In genomic region chr14:81562818-81563217, GRCh38 we compare ENCODE assay signal across 18 cellular contexts. TPM values are rescaled to one million over a fixed set of nuclear protein-coding genes. Genes with fewer than 3 reads are reported as not detected.
DNase-seq lines count a peak whose midpoint lies in the region; ATAC-seq, FAIRE-seq and TF ChIP-seq lines count a peak whose summit lies in the region.
"Had no signal": no experiment of that assay in that cellular context is flagged by ENCODE, and none has a peak within 500 bp of the region (broad histone marks: within the 10 kb centered on the region; RNA-seq: fewer than 3 reads in every experiment).

No MANE protein-coding gene starts in this region.

- H2AFZ ChIP-seq in SK-N-SH (ENCODE audit: low read depth): no peak overlapping the region

- H4K20me1 ChIP-seq in SK-N-SH (ENCODE audit: insufficient read depth): no peaks in the 10 kb centered on the region

- no peak for TF ChIP-seq POLR2A in esophagus muscularis mucosa (IDR thresholded peaks at IDR 0.05; ENCODE audit: low read depth)

- H3K27ac ChIP-seq in SK-N-SH (ENCODE audit: low read depth in 2 of 2, low read length in 1 of 2) (no peak overlapping the region), esophagus muscularis mucosa (replicated peaks in 1 of 4) (no peak overlapping the region)
- H3K27ac ChIP-seq: SJCRH30 had no signal

- TF ChIP-seq RAD21 in SK-N-SH (IDR thresholded peaks at IDR 0.05; ENCODE audit: low read length): no peak

- intact Hi-C loops in esophagus muscularis mucosa (cut with DNase I): no loop called here

- H3K9me3 ChIP-seq in SK-N-SH (no peaks in the 10 kb centered on the region), esophagus muscularis mucosa (no peaks in the 10 kb centered on the region)
- H3K9me3 ChIP-seq: SJCRH30 had no signal

- no peaks in the 10 kb centered on the region; a peak in 1 of 4 replicates for H3K4me1 ChIP-seq in SK-N-SH (ENCODE audit: control insufficient read depth in 1 of 2, insufficient read depth in 2 of 2, low read depth in 1 of 2, low read length in 1 of 2)
- no peaks in the 10 kb centered on the region for H3K4me1 ChIP-seq in esophagus muscularis mucosa
- H3K4me1 ChIP-seq: SJCRH30 had no signal

- TF ChIP-seq EP300 in SK-N-SH (IDR thresholded peaks at IDR 0.05; ENCODE audit: borderline replicate concordance in 1 of 2, low read depth in 1 of 2, low read length in 1 of 2): no peak
- TF ChIP-seq EP300 in esophagus muscularis mucosa (IDR thresholded peaks at IDR 0.05): no peak

- TF ChIP-seq CTCF in SK-N-SH (IDR thresholded peaks at IDR 0.05): no peak
- TF ChIP-seq CTCF in bronchial epithelial cell (IDR thresholded peaks at IDR 0.05; ENCODE audit: insufficient read depth, low read length, severe bottlenecking): no peak
- TF ChIP-seq CTCF in esophagus muscularis mucosa (IDR thresholded peaks at IDR 0.05): no peak

- no peaks in the 10 kb centered on the region for H3F3A ChIP-seq in SK-N-SH (replicated peaks; ENCODE audit: insufficient read depth)

- ATAC-seq in SK-N-SH treated with all-trans-retinoic acid at 6 μM for 48 hours: no peak
- ATAC-seq: PC-3 had no signal

- H3K36me3 ChIP-seq in SK-N-SH (replicated peaks in 1 of 2; ENCODE audit: control insufficient read depth in 1 of 2, insufficient read depth in 2 of 2, low read length in 1 of 2) (no peaks in the 10 kb centered on the region), bronchial epithelial cell (ENCODE audit: control insufficient read depth, insufficient read depth, low read length) (no peaks in the 10 kb centered on the region), esophagus muscularis mucosa (no peaks in the 10 kb centered on the region)
- H3K36me3 ChIP-seq: SJCRH30 had no signal

- no peak overlapping the region for H3K9ac ChIP-seq in SK-N-SH

- WGBS in SK-N-SH (ENCODE audit: low lambda C conversion rate): 0% methylated on average over 2 of the region's 2 CpGs
- 64% methylated on average over 2 of the region's 2 CpGs for WGBS in esophagus muscularis mucosa

- CTCF ChIA-PET in SK-N-SH (lab: Yijun Ruan, JAX): no interaction called here

- H3K4me3 ChIP-seq in SK-N-SH (ENCODE audit: low read depth in 2 of 2, low read length in 1 of 2): peak overlapping the region in 1 of 2 experiments; percentile 25; a peak in 2 of 4 replicates
- no peak overlapping the region for H3K4me3 ChIP-seq in bronchial epithelial cell (ENCODE audit: low read depth, low read length)
- H3K4me3 ChIP-seq in esophagus muscularis mucosa: no peak overlapping the region
- H3K4me3 ChIP-seq: SJCRH30 had no signal

- FAIRE-seq in bronchial epithelial cell (lab: Jason Lieb, UNC) (peak; percentile 40), urothelium cell line (lab: Jason Lieb, UNC) (peak; percentile 56)

- H3K79me2 ChIP-seq in SK-N-SH (ENCODE audit: insufficient read depth): no peaks in the 10 kb centered on the region

- H3K4me2 ChIP-seq in SK-N-SH: peak overlapping the region; percentile 49

- H3K27me3 ChIP-seq in SK-N-SH (ENCODE audit: insufficient read depth) (no peaks in the 10 kb centered on the region; the same call in 1 of the 2 replicates), bronchial epithelial cell (ENCODE audit: control insufficient read depth, insufficient read depth, low read length) (peaks cover 2% of the 10 kb centered on the region), esophagus muscularis mucosa (peaks cover 0 to 4% (median 0%) of the 10 kb centered on the region in 4 donors)
- H3K27me3 ChIP-seq: SJCRH30 had no signal

- no peaks in the 10 kb centered on the region for H3K9me2 ChIP-seq in SK-N-SH

- POLR2A ChIA-PET in SK-N-SH (lab: Yijun Ruan, JAX): no interaction called here

- no peak for DNase-seq in SK-N-SH
- DNase-seq in bronchial epithelial cell (ENCODE audit: low read depth): no peak
- DNase-seq in myocyte (ENCODE audit: low read depth): peak; percentile 5
- peak; percentile 30 for DNase-seq in urothelium cell line (ENCODE audit: low spot score)
- no peak for DNase-seq in esophagus muscularis mucosa (ENCODE audit: extremely low spot score)
- no peak for DNase-seq in NCI-H1436 (lab: John Stamatoyannopoulos, UW)
- DNase-seq in kidney tubule cell (ENCODE audit: low spot score): no peak
- DNase-seq: CD4-positive, alpha-beta T cell; DMS79; GOT3; NCI-H187 treated with DMSO at 0.1 percent for 48 hours; NCI-H2171; NCI-H446; NCI-H69; NK-92 treated with Interleukin-12 subunit alpha and Interleukin-12 subunit beta, amount 100 ng/mL, for 24 hours; PC-3; SJCRH30 had no signal

TF ChIP-seq in SK-N-SH, 30 proteins besides CTCF, POLR2A, EP300 and RAD21 (continues in another document):
- no peak for TF ChIP-seq TCF12 (IDR thresholded peaks at IDR 0.05)
- TF ChIP-seq, protein P1, sequence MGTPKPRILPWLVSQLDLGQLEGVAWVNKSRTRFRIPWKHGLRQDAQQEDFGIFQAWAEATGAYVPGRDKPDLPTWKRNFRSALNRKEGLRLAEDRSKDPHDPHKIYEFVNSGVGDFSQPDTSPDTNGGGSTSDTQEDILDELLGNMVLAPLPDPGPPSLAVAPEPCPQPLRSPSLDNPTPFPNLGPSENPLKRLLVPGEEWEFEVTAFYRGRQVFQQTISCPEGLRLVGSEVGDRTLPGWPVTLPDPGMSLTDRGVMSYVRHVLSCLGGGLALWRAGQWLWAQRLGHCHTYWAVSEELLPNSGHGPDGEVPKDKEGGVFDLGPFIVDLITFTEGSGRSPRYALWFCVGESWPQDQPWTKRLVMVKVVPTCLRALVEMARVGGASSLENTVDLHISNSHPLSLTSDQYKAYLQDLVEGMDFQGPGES (IDR thresholded peaks at IDR 0.05; ENCODE audit: low read depth, low read length): no peak
- TF ChIP-seq GABPA (IDR thresholded peaks at IDR 0.05; ENCODE audit: low read depth): no peak
- TF ChIP-seq MXI1 (IDR thresholded peaks at IDR 0.05; ENCODE audit: low read depth, low read length): no peak
- TF ChIP-seq PBX3 (IDR thresholded peaks at IDR 0.05): no peak
- no peak for TF ChIP-seq TEAD4 (IDR thresholded peaks at IDR 0.05; ENCODE audit: borderline replicate concordance, insufficient read depth)
- no peak for TF ChIP-seq CHD2 (IDR thresholded peaks at IDR 0.05; ENCODE audit: low read length, partially characterized antibody)
- no peak for TF ChIP-seq FOSL2 (IDR thresholded peaks at IDR 0.05; ENCODE audit: borderline replicate concordance, low read depth)
- no peak for TF ChIP-seq YY1 (IDR thresholded peaks at IDR 0.05; ENCODE audit: low read depth)

TF ChIP-seq in SK-N-SH treated with all-trans-retinoic acid at 6 μM for 48 hours, 23 proteins besides CTCF, POLR2A, EP300 and RAD21:
- no peak for TF ChIP-seq ZFP30 (CRISPR knock-in tag; IDR thresholded peaks at IDR 0.05)

RNA-seq across cellular contexts. Expression of gene SEL1L, which starts 29.2 kb away (rescaled TPM):
- polyA plus RNA-seq in SK-N-SH (2012; rRNA removed): 13.8 and 14.4 TPM in 2 replicates
- 14.2 and 15.9 TPM in 2 replicates for polyA plus RNA-seq in SK-N-SH (2012; cell fraction: cytosol; rRNA removed)
- 9.8 and 17.2 TPM in 2 replicates for polyA plus RNA-seq in SK-N-SH (2012; cell fraction: nucleus; rRNA removed)
- total RNA-seq in bronchial epithelial cell (125 and 128 TPM in 2 replicates), myocyte (52.1 and 72.5 TPM in 2 replicates), esophagus muscularis mucosa (10 to 100 TPM; 54.2 to 64.2 (median 55.6) TPM)
- 66.8 TPM for polyA plus RNA-seq in myocyte (2012)

Comparison
In these comparisons a context has a peak if more than half of its experiments do, and no peak if none do; other contexts are left out.
1. DNase-seq: peak in myocyte (single experiment) and urothelium cell line (single experiment); none in SK-N-SH (single experiment), bronchial epithelial cell (single experiment), esophagus muscularis mucosa (single experiment), NCI-H1436 (single experiment) and kidney tubule cell (single experiment).